ENCODE assay signal across 14 cellular contexts in genomic region chr16:4377573-4378146, GRCh38. TPM values are rescaled to one million over a fixed set of nuclear protein-coding genes. Genes with fewer than 3 reads are reported as not detected.
DNase-seq lines count a peak whose midpoint lies in the region; ATAC-seq and TF ChIP-seq lines count a peak whose summit lies in the region.
"Had no signal": no experiment of that assay in that cellular context is flagged by ENCODE, and none has a peak within 500 bp of the region (broad histone marks: within the 10 kb centered on the region; RNA-seq: fewer than 3 reads in every experiment).

No MANE protein-coding gene starts in this region.

- ATAC-seq in right cardiac atrium (no peak), gastrocnemius medialis (no peak), mucosa of descending colon (no peak)
- ATAC-seq: left colon had no signal

- H3K4me1 ChIP-seq in adipocyte (ENCODE audit: control insufficient read depth, insufficient read depth, low read length) (peaks cover 50% of the 10 kb centered on the region), right cardiac atrium (ENCODE audit: control insufficient read depth, insufficient read depth, low read length) (peaks cover 16% of the 10 kb centered on the region), gastrocnemius medialis (peaks cover 29 to 55% of the 10 kb centered on the region in 2 donors), mucosa of descending colon (ENCODE audit: low read depth) (peaks cover 2% of the 10 kb centered on the region)
- H3K4me1 ChIP-seq: HAP-1 had no signal

- H3K36me3 ChIP-seq in adipocyte (ENCODE audit: control insufficient read depth, insufficient read depth, low read length, severe bottlenecking) = peaks cover 28% of the 10 kb centered on the region
- no peaks in the 10 kb centered on the region for H3K36me3 ChIP-seq in gastrocnemius medialis
- no peaks in the 10 kb centered on the region for H3K36me3 ChIP-seq in mucosa of descending colon (ENCODE audit: low read depth)
- H3K36me3 ChIP-seq: HAP-1 had no signal

- H3K9me3 ChIP-seq in adipocyte (ENCODE audit: control insufficient read depth, low read length) = no peaks in the 10 kb centered on the region
- no peaks in the 10 kb centered on the region for H3K9me3 ChIP-seq in right cardiac atrium (ENCODE audit: control insufficient read depth, low read length)
- no peaks in the 10 kb centered on the region for H3K9me3 ChIP-seq in gastrocnemius medialis
- no peaks in the 10 kb centered on the region for H3K9me3 ChIP-seq in mucosa of descending colon
- H3K9me3 ChIP-seq: HAP-1 had no signal

- H3K27me3 ChIP-seq in adipocyte (replicated peaks; ENCODE audit: control insufficient read depth, insufficient read depth, low read length) (no peaks in the 10 kb centered on the region), right cardiac atrium (ENCODE audit: control insufficient read depth, insufficient read depth) (no peaks in the 10 kb centered on the region), gastrocnemius medialis (no peaks in the 10 kb centered on the region)

- DNase-seq in ELF-1 (ENCODE audit: low read depth, low spot score) (peak; percentile 69), adipocyte (ENCODE audit: low read depth) (peak; percentile 46), right cardiac atrium (peak in 2 of 3 donors; percentile 15 to 49), gastrocnemius medialis (no peak), mucosa of descending colon (no peak), cortex of kidney (lab: John Stamatoyannopoulos, UW) (no peak), COLO829 (ENCODE audit: low spot score) (no peak), NCI-H187 (lab: John Stamatoyannopoulos, UW) (no peak)
- DNase-seq: activated CD8-positive, alpha-beta memory T cell treated with anti-CD3 and anti-CD28 coated beads, Interleukin-2, amount 50 U/mL, for 4 hours; effector memory CD4-positive, alpha-beta T cell; left colon; NCI-H2227 treated with DMSO at 0.1 percent for 48 hours; SW 1271 had no signal

- TF ChIP-seq CTCF in gastrocnemius medialis (IDR thresholded peaks at IDR 0.05 in 4 of 5, conservative IDR thresholded peaks at IDR 0.05 in 1 of 5) = no peak
- TF ChIP-seq CTCF in mucosa of descending colon (IDR thresholded peaks at IDR 0.05) = no peak

- peak overlapping the region; percentile 76 for H3K9ac ChIP-seq in adipocyte (ENCODE audit: low read length)

- H3K27ac ChIP-seq in right cardiac atrium (ENCODE audit: low read length) (peak overlapping the region; percentile 9), gastrocnemius medialis (peak overlapping the region; percentile 73 to 84 (median 82))

- intact Hi-C loops in right cardiac atrium (cut with DNase I) (no loop called here), gastrocnemius medialis (cut with DNase I; ENCODE audit: low total_unique reads) (no loop called here), mucosa of descending colon (cut with DNase I, micrococcal nuclease) (no loop called here)

- in situ Hi-C loops in gastrocnemius medialis (cut with MboI; ENCODE audit: low sequenced_read_pairs in 4 of 4) = no loop called here

- peak overlapping the region; percentile 48 for H3K4me3 ChIP-seq in adipocyte (ENCODE audit: low read length)
- no peak overlapping the region for H3K4me3 ChIP-seq in right cardiac atrium (ENCODE audit: low read length)
- no peak overlapping the region for H3K4me3 ChIP-seq in gastrocnemius medialis
- no peak overlapping the region for H3K4me3 ChIP-seq in mucosa of descending colon
- H3K4me3 ChIP-seq: HAP-1 had no signal

- no peak for TF ChIP-seq POLR2A in gastrocnemius medialis (IDR thresholded peaks at IDR 0.05)

- WGBS in right cardiac atrium = 69% methylated on average over 12 of the region's 12 CpGs

RNA-seq across cellular contexts. Expression of gene VASN, which starts 6.0 kb away (rescaled TPM):
- total RNA-seq in right cardiac atrium (10 to 100 TPM; 11.4 to 21.3 (median 13.6) TPM), gastrocnemius medialis (10 to 100 TPM in 1 of 4 donors, 1 to 10 TPM in 3; 2.4 to 12.8 (median 3.7) TPM), mucosa of descending colon (1 to 10 TPM in 2 of 3 donors, under 1 TPM in 1; 0.93 to 8.4 (median 5.1) TPM)
- polyA plus RNA-seq in right cardiac atrium = 10.7 TPM

RNA-seq across cellular contexts. Expression of gene PAM16, which starts 26.5 kb away (rescaled TPM):
- 10 to 100 TPM; 57.6 to 61.9 (median 59.7) TPM for total RNA-seq in right cardiac atrium
- polyA plus RNA-seq in right cardiac atrium = 131 TPM
- total RNA-seq in gastrocnemius medialis = 100 to 1,000 TPM; 112 to 174 (median 132) TPM
- 10 to 100 TPM; 31.9 to 35.8 (median 32.6) TPM for total RNA-seq in mucosa of descending colon

RNA-seq across cellular contexts. Expression of gene CORO7, which starts 38.7 kb away (rescaled TPM):
- total RNA-seq in right cardiac atrium = 10 to 100 TPM; 13.4 to 18.1 (median 16.9) TPM
- polyA plus RNA-seq in right cardiac atrium = 9.0 TPM
- total RNA-seq in gastrocnemius medialis = 10 to 100 TPM in 1 of 4 donors, 1 to 10 TPM in 3; 5.7 to 15.3 (median 7.2) TPM
- total RNA-seq in mucosa of descending colon = 10 to 100 TPM; 40.0 to 61.2 (median 49.1) TPM

RNA-seq across cellular contexts. Expression of gene DNAJA3, which starts 48.0 kb away (rescaled TPM):
- total RNA-seq in right cardiac atrium (10 to 100 TPM; 40.4 to 54.0 (median 49.8) TPM), gastrocnemius medialis (100 to 1,000 TPM in 2 of 4 donors, 10 to 100 TPM in 2; 94.8 to 114 (median 103) TPM), mucosa of descending colon (10 to 100 TPM; 47.0 to 58.3 (median 54.8) TPM)
- polyA plus RNA-seq in right cardiac atrium = 48.4 TPM

Comparison
In these comparisons a context has a peak if more than half of its experiments do, and no peak if none do; other contexts are left out.
1. DNase-seq: peak in ELF-1 (single experiment), adipocyte (single experiment) and right cardiac atrium (2 of 3); none in gastrocnemius medialis (0 of 2), mucosa of descending colon (0 of 3), cortex of kidney (single experiment), COLO829 (single experiment) and NCI-H187 (0 of 2).